ENCODE assay signal across 20 cellular contexts in the genomic region with DNA sequence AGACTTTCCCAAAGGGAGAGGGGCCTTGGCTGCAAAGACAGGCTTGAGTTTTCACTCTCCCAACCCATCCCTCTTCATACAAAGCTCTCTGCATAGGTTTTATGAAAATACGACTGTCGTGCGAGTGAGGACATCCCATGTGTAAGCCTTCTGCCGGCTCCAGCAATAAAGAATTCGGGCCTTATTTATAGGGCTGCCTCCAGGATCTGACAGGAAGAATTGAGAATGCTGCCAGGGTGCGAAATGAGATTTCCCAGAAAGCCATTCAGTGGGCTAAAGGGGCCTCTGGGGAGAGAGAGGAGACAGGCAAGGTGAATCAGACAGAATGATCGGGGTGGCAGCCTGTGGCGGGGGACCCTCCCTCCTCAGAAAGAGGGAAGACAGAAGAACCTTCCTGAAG.
"Had no signal": no experiment of that assay in that cellular context is flagged by ENCODE, and none has a peak within 500 bp of the region (broad histone marks: within the 10 kb centered on the region; RNA-seq: fewer than 3 reads in every experiment).

No MANE protein-coding gene starts in this region.

- H3K4me1 Mint-ChIP-seq: memory B cell, naive B cell had no signal

- H3K4me3 ChIP-seq: coronary artery, heart right ventricle, left lung, lower lobe of right lung, right atrium auricular region, suprapubic skin, thyroid gland, upper lobe of left lung, uterus had no signal

- H3K9me3 ChIP-seq: left lung, lower lobe of right lung, right atrium auricular region, suprapubic skin, thyroid gland, upper lobe of left lung, uterus had no signal

- DNase-seq: effector CD8-positive, alpha-beta T cell; heart right ventricle; islet precursor cell; left lung; lower lobe of right lung; naive B cell; posterior cingulate gyrus; small intestine; stimulated activated CD4-positive, alpha-beta T cell treated with anti-CD3 and anti-CD28 coated beads, Interleukin-2, amount 100 ng/mL, for 48 hours; stimulated activated naive CD8-positive, alpha-beta T cell treated with anti-CD3 and anti-CD28 coated beads, Interleukin-15, Interleukin-2, amounts not matched to agents 100 U/mL and 50 U/mL, for 24 hours; upper lobe of left lung had no signal

- H3K36me3 Mint-ChIP-seq: memory B cell, naive B cell had no signal

- FAIRE-seq: endometrium, frontal cortex, small intestine had no signal

- H3K27me3 Mint-ChIP-seq: memory B cell had no signal

- H3K4me3 Mint-ChIP-seq: memory B cell, naive B cell had no signal

- H3K4me1 ChIP-seq: heart right ventricle, left lung, lower lobe of right lung, right atrium auricular region, suprapubic skin, thyroid gland, upper lobe of left lung had no signal

- ATAC-seq: esophagus mucosa; heart right ventricle; left lung; lower lobe of right lung; stimulated activated naive CD8-positive, alpha-beta T cell treated with anti-CD3 and anti-CD28 coated beads, Interleukin-15, Interleukin-2, amounts not matched to agents 100 U/mL and 50 U/mL, for 24 hours had no signal

- H3K27me3 ChIP-seq: left lung, right atrium auricular region, suprapubic skin, thyroid gland, upper lobe of left lung, uterus had no signal

- H3K36me3 ChIP-seq: heart right ventricle, left lung, lower lobe of right lung, right atrium auricular region, suprapubic skin, thyroid gland, upper lobe of left lung, uterus had no signal

- H3K27ac ChIP-seq: coronary artery, heart right ventricle, left lung, lower lobe of right lung, right atrium auricular region, suprapubic skin, thyroid gland, upper lobe of left lung had no signal

- H3K27ac Mint-ChIP-seq: memory B cell, naive B cell had no signal
